Comparison of ENCODE assay signal across 1 cellular context in the genomic region with DNA sequence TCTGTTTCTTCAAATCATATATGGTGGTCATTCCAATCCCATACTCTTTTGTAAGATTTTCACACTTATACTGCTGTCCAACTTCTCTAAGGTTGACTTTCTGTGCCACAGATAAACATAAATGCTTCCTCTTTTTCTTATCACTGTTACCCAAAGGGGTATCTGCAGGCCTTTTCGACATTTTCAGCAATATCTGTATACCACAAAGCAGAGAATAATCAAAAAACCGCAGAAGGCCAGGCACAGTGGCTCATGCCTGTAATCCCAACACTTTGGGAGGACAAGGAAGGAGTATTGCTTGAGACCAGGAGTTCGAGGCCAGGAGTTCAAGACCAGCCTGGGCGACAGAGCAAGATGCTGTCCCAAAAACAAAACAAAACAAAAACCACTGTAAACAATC.
TF ChIP-seq lines count a peak whose summit lies in the region.

No MANE protein-coding gene starts in this region.

TF ChIP-seq in K562, 482 proteins besides CTCF, POLR2A, EP300 and RAD21 (continued from another document and continues in another):
- TF ChIP-seq, protein P1, sequence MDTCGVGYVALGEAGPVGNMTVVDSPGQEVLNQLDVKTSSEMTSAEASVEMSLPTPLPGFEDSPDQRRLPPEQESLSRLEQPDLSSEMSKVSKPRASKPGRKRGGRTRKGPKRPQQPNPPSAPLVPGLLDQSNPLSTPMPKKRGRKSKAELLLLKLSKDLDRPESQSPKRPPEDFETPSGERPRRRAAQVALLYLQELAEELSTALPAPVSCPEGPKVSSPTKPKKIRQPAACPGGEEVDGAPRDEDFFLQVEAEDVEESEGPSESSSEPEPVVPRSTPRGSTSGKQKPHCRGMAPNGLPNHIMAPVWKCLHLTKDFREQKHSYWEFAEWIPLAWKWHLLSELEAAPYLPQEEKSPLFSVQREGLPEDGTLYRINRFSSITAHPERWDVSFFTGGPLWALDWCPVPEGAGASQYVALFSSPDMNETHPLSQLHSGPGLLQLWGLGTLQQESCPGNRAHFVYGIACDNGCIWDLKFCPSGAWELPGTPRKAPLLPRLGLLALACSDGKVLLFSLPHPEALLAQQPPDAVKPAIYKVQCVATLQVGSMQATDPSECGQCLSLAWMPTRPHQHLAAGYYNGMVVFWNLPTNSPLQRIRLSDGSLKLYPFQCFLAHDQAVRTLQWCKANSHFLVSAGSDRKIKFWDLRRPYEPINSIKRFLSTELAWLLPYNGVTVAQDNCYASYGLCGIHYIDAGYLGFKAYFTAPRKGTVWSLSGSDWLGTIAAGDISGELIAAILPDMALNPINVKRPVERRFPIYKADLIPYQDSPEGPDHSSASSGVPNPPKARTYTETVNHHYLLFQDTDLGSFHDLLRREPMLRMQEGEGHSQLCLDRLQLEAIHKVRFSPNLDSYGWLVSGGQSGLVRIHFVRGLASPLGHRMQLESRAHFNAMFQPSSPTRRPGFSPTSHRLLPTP (IDR thresholded peaks at IDR 0.05; ENCODE audit: borderline replicate concordance, extremely low read depth, insufficient read length) = peak; percentile 67
- no peak for TF ChIP-seq FOXJ2 (tag; IDR thresholded peaks at IDR 0.05)
- TF ChIP-seq, protein P2, sequence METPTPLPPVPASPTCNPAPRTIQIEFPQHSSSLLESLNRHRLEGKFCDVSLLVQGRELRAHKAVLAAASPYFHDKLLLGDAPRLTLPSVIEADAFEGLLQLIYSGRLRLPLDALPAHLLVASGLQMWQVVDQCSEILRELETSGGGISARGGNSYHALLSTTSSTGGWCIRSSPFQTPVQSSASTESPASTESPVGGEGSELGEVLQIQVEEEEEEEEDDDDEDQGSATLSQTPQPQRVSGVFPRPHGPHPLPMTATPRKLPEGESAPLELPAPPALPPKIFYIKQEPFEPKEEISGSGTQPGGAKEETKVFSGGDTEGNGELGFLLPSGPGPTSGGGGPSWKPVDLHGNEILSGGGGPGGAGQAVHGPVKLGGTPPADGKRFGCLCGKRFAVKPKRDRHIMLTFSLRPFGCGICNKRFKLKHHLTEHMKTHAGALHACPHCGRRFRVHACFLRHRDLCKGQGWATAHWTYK (CRISPR knock-in tag; IDR thresholded peaks at IDR 0.05) = no peak
- TF ChIP-seq, protein P3, sequence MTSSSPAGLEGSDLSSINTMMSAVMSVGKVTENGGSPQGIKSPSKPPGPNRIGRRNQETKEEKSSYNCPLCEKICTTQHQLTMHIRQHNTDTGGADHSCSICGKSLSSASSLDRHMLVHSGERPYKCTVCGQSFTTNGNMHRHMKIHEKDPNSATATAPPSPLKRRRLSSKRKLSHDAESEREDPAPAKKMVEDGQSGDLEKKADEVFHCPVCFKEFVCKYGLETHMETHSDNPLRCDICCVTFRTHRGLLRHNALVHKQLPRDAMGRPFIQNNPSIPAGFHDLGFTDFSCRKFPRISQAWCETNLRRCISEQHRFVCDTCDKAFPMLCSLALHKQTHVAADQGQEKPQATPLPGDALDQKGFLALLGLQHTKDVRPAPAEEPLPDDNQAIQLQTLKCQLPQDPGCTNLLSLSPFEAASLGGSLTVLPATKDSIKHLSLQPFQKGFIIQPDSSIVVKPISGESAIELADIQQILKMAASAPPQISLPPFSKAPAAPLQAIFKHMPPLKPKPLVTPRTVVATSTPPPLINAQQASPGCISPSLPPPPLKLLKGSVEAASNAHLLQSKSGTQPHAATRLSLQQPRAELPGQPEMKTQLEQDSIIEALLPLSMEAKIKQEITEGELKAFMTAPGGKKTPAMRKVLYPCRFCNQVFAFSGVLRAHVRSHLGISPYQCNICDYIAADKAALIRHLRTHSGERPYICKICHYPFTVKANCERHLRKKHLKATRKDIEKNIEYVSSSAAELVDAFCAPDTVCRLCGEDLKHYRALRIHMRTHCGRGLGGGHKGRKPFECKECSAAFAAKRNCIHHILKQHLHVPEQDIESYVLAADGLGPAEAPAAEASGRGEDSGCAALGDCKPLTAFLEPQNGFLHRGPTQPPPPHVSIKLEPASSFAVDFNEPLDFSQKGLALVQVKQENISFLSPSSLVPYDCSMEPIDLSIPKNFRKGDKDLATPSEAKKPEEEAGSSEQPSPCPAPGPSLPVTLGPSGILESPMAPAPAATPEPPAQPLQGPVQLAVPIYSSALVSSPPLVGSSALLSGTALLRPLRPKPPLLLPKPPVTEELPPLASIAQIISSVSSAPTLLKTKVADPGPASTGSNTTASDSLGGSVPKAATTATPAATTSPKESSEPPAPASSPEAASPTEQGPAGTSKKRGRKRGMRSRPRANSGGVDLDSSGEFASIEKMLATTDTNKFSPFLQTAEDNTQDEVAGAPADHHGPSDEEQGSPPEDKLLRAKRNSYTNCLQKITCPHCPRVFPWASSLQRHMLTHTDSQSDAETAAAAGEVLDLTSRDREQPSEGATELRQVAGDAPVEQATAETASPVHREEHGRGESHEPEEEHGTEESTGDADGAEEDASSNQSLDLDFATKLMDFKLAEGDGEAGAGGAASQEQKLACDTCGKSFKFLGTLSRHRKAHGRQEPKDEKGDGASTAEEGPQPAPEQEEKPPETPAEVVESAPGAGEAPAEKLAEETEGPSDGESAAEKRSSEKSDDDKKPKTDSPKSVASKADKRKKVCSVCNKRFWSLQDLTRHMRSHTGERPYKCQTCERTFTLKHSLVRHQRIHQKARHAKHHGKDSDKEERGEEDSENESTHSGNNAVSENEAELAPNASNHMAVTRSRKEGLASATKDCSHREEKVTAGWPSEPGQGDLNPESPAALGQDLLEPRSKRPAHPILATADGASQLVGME (CRISPR knock-in tag; IDR thresholded peaks at IDR 0.05) = no peak
- TF ChIP-seq, protein P4, sequence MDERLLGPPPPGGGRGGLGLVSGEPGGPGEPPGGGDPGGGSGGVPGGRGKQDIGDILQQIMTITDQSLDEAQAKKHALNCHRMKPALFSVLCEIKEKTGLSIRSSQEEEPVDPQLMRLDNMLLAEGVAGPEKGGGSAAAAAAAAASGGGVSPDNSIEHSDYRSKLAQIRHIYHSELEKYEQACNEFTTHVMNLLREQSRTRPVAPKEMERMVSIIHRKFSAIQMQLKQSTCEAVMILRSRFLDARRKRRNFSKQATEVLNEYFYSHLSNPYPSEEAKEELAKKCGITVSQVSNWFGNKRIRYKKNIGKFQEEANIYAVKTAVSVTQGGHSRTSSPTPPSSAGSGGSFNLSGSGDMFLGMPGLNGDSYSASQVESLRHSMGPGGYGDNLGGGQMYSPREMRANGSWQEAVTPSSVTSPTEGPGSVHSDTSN (CRISPR knock-in tag; IDR thresholded peaks at IDR 0.05; ENCODE audit: low read depth) = no peak
- TF ChIP-seq, protein P4 (tag; conservative IDR thresholded peaks at IDR 0.05; ENCODE audit: low read depth) = 0 out of 2 replicates have a peak, but pooled peaks have one; percentile 25
- TF ChIP-seq STAT5A (IDR thresholded peaks at IDR 0.05; ENCODE audit: borderline replicate concordance, low read length) = no peak; the same call in 1 of the 2 replicates
- no peak for TF ChIP-seq ZNF445 (CRISPR knock-in tag; IDR thresholded peaks at IDR 0.05; ENCODE audit: low read depth)
- TF ChIP-seq ZNF75A (CRISPR knock-in tag; IDR thresholded peaks at IDR 0.05) = 0 out of 2 replicates have a peak, but pooled peaks have one; percentile 8
- TF ChIP-seq, protein P5, sequence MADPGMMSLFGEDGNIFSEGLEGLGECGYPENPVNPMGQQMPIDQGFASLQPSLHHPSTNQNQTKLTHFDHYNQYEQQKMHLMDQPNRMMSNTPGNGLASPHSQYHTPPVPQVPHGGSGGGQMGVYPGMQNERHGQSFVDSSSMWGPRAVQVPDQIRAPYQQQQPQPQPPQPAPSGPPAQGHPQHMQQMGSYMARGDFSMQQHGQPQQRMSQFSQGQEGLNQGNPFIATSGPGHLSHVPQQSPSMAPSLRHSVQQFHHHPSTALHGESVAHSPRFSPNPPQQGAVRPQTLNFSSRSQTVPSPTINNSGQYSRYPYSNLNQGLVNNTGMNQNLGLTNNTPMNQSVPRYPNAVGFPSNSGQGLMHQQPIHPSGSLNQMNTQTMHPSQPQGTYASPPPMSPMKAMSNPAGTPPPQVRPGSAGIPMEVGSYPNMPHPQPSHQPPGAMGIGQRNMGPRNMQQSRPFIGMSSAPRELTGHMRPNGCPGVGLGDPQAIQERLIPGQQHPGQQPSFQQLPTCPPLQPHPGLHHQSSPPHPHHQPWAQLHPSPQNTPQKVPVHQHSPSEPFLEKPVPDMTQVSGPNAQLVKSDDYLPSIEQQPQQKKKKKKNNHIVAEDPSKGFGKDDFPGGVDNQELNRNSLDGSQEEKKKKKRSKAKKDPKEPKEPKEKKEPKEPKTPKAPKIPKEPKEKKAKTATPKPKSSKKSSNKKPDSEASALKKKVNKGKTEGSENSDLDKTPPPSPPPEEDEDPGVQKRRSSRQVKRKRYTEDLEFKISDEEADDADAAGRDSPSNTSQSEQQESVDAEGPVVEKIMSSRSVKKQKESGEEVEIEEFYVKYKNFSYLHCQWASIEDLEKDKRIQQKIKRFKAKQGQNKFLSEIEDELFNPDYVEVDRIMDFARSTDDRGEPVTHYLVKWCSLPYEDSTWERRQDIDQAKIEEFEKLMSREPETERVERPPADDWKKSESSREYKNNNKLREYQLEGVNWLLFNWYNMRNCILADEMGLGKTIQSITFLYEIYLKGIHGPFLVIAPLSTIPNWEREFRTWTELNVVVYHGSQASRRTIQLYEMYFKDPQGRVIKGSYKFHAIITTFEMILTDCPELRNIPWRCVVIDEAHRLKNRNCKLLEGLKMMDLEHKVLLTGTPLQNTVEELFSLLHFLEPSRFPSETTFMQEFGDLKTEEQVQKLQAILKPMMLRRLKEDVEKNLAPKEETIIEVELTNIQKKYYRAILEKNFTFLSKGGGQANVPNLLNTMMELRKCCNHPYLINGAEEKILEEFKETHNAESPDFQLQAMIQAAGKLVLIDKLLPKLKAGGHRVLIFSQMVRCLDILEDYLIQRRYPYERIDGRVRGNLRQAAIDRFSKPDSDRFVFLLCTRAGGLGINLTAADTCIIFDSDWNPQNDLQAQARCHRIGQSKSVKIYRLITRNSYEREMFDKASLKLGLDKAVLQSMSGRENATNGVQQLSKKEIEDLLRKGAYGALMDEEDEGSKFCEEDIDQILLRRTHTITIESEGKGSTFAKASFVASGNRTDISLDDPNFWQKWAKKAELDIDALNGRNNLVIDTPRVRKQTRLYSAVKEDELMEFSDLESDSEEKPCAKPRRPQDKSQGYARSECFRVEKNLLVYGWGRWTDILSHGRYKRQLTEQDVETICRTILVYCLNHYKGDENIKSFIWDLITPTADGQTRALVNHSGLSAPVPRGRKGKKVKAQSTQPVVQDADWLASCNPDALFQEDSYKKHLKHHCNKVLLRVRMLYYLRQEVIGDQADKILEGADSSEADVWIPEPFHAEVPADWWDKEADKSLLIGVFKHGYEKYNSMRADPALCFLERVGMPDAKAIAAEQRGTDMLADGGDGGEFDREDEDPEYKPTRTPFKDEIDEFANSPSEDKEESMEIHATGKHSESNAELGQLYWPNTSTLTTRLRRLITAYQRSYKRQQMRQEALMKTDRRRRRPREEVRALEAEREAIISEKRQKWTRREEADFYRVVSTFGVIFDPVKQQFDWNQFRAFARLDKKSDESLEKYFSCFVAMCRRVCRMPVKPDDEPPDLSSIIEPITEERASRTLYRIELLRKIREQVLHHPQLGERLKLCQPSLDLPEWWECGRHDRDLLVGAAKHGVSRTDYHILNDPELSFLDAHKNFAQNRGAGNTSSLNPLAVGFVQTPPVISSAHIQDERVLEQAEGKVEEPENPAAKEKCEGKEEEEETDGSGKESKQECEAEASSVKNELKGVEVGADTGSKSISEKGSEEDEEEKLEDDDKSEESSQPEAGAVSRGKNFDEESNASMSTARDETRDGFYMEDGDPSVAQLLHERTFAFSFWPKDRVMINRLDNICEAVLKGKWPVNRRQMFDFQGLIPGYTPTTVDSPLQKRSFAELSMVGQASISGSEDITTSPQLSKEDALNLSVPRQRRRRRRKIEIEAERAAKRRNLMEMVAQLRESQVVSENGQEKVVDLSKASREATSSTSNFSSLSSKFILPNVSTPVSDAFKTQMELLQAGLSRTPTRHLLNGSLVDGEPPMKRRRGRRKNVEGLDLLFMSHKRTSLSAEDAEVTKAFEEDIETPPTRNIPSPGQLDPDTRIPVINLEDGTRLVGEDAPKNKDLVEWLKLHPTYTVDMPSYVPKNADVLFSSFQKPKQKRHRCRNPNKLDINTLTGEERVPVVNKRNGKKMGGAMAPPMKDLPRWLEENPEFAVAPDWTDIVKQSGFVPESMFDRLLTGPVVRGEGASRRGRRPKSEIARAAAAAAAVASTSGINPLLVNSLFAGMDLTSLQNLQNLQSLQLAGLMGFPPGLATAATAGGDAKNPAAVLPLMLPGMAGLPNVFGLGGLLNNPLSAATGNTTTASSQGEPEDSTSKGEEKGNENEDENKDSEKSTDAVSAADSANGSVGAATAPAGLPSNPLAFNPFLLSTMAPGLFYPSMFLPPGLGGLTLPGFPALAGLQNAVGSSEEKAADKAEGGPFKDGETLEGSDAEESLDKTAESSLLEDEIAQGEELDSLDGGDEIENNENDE (IDR thresholded peaks at IDR 0.05; ENCODE audit: low read depth, low read length) = no peak
- TF ChIP-seq HDAC8 (tag; IDR thresholded peaks at IDR 0.05) = no peak
- TF ChIP-seq, protein P6, sequence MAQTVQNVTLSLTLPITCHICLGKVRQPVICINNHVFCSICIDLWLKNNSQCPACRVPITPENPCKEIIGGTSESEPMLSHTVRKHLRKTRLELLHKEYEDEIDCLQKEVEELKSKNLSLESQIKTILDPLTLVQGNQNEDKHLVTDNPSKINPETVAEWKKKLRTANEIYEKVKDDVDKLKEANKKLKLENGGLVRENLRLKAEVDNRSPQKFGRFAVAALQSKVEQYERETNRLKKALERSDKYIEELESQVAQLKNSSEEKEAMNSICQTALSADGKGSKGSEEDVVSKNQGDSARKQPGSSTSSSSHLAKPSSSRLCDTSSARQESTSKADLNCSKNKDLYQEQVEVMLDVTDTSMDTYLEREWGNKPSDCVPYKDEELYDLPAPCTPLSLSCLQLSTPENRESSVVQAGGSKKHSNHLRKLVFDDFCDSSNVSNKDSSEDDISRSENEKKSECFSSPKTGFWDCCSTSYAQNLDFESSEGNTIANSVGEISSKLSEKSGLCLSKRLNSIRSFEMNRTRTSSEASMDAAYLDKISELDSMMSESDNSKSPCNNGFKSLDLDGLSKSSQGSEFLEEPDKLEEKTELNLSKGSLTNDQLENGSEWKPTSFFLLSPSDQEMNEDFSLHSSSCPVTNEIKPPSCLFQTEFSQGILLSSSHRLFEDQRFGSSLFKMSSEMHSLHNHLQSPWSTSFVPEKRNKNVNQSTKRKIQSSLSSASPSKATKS (CRISPR knock-in tag; IDR thresholded peaks at IDR 0.05) = no peak
- no peak for TF ChIP-seq ZFP1 (CRISPR knock-in tag; IDR thresholded peaks at IDR 0.05)
- no peak for TF ChIP-seq HOXB6 (CRISPR knock-in tag; IDR thresholded peaks at IDR 0.05; ENCODE audit: borderline replicate concordance)
- TF ChIP-seq, protein P7, sequence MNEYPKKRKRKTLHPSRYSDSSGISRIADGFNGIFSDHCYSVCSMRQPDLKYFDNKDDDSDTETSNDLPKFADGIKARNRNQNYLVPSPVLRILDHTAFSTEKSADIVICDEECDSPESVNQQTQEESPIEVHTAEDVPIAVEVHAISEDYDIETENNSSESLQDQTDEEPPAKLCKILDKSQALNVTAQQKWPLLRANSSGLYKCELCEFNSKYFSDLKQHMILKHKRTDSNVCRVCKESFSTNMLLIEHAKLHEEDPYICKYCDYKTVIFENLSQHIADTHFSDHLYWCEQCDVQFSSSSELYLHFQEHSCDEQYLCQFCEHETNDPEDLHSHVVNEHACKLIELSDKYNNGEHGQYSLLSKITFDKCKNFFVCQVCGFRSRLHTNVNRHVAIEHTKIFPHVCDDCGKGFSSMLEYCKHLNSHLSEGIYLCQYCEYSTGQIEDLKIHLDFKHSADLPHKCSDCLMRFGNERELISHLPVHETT (CRISPR knock-in tag; conservative IDR thresholded peaks at IDR 0.05 in 1 of 2, IDR thresholded peaks at IDR 0.05 in 1 of 2) = 0 out of 4 replicates have a peak, but pooled peaks of 1 of the 2 experiments have one; percentile 70
- no peak; the same call in 1 of the 2 replicates for TF ChIP-seq NBN (IDR thresholded peaks at IDR 0.05; ENCODE audit: low read depth)
- no peak for TF ChIP-seq CCAR2 (IDR thresholded peaks at IDR 0.05; ENCODE audit: low read depth, low read length)
